Comparison of ENCODE assay signal across 21 cellular contexts in genomic region chr2:212596688-212597087, GRCh38. TPM values are rescaled to one million over a fixed set of nuclear protein-coding genes. Genes with fewer than 3 reads are reported as not detected.
"Had no signal": no experiment of that assay in that cellular context is flagged by ENCODE, and none has a peak within 500 bp of the region (broad histone marks: within the 10 kb centered on the region; RNA-seq: fewer than 3 reads in every experiment).

No MANE protein-coding gene starts in this region.

- H3K9me3 ChIP-seq: ascending aorta, esophagus muscularis mucosa, heart right ventricle, psoas muscle, tibial nerve, vagina had no signal

- H3K4me3 Mint-ChIP-seq: activated naive CD4-positive, alpha-beta T cell treated with anti-CD3 and anti-CD28 coated beads, Interleukin-2, amount 50 U/mL, for 24 hours; activated T-cell treated with anti-CD3 and anti-CD28 coated beads, Interleukin-2, amount 50 U/mL, for 72 hours; immature natural killer cell; memory B cell; stimulated activated naive CD8-positive, alpha-beta T cell treated with anti-CD3 and anti-CD28 coated beads, Interleukin-15, Interleukin-2, amounts not matched to agents 100 ng/mL and 50 ng/mL, for 24 hours had no signal

- H3K4me3 ChIP-seq: ascending aorta, esophagus muscularis mucosa, heart right ventricle, psoas muscle, tibial nerve, vagina had no signal

- H3K27ac ChIP-seq: ascending aorta, esophagus muscularis mucosa, heart right ventricle, psoas muscle, tibial nerve, vagina, WERI-Rb-1 had no signal

- H3K9me3 Mint-ChIP-seq: activated naive CD4-positive, alpha-beta T cell treated with anti-CD3 and anti-CD28 coated beads, Interleukin-2, amount 50 U/mL, for 24 hours; activated T-cell treated with anti-CD3 and anti-CD28 coated beads, Interleukin-2, amount 50 U/mL, for 72 hours; immature natural killer cell; memory B cell; stimulated activated naive CD8-positive, alpha-beta T cell treated with anti-CD3 and anti-CD28 coated beads, Interleukin-15, Interleukin-2, amounts not matched to agents 100 ng/mL and 50 ng/mL, for 24 hours had no signal

- H3K27me3 Mint-ChIP-seq: activated naive CD4-positive, alpha-beta T cell treated with anti-CD3 and anti-CD28 coated beads, Interleukin-2, amount 50 U/mL, for 24 hours; memory B cell; stimulated activated naive CD8-positive, alpha-beta T cell treated with anti-CD3 and anti-CD28 coated beads, Interleukin-15, Interleukin-2, amounts not matched to agents 100 ng/mL and 50 ng/mL, for 24 hours had no signal

- H3K27ac Mint-ChIP-seq: activated naive CD4-positive, alpha-beta T cell treated with anti-CD3 and anti-CD28 coated beads, Interleukin-2, amount 50 U/mL, for 24 hours; activated T-cell treated with anti-CD3 and anti-CD28 coated beads, Interleukin-2, amount 50 U/mL, for 72 hours; immature natural killer cell; memory B cell; stimulated activated naive CD8-positive, alpha-beta T cell treated with anti-CD3 and anti-CD28 coated beads, Interleukin-15, Interleukin-2, amounts not matched to agents 100 ng/mL and 50 ng/mL, for 24 hours had no signal

- H3K27me3 ChIP-seq: ascending aorta, esophagus muscularis mucosa, heart right ventricle, tibial nerve, vagina had no signal

- H3K4me1 Mint-ChIP-seq: activated naive CD4-positive, alpha-beta T cell treated with anti-CD3 and anti-CD28 coated beads, Interleukin-2, amount 50 U/mL, for 24 hours; immature natural killer cell; memory B cell had no signal

- H3K36me3 Mint-ChIP-seq: activated naive CD4-positive, alpha-beta T cell treated with anti-CD3 and anti-CD28 coated beads, Interleukin-2, amount 50 U/mL, for 24 hours; immature natural killer cell; memory B cell had no signal

- H3K36me3 ChIP-seq: ascending aorta, esophagus muscularis mucosa, heart right ventricle, tibial nerve, vagina, WERI-Rb-1 had no signal

- DNase-seq: activated CD4-positive, alpha-beta T cell treated with anti-CD3 and anti-CD28 coated beads for 1 hour; activated CD4-positive, alpha-beta T cell treated with anti-CD3 and anti-CD28 coated beads, Interleukin-2, amount 50 U/mL, for 4 hours; activated gamma-delta T cell; activated T-cell treated with anti-CD3 and anti-CD28 coated beads, Interleukin-2, amount 50 U/mL, for 72 hours; cerebellar nuclear complex; effector CD4-positive, alpha-beta T cell; heart right ventricle; immature natural killer cell; left ventricle myocardium superior; psoas muscle; right cardiac atrium; WERI-Rb-1 had no signal

- H3K4me1 ChIP-seq: ascending aorta, esophagus muscularis mucosa, heart right ventricle, psoas muscle, tibial nerve, vagina had no signal

- ATAC-seq: activated T-cell treated with anti-CD3 and anti-CD28 coated beads, Interleukin-2, amount 50 U/mL, for 72 hours; heart right ventricle; left ventricle myocardium superior; psoas muscle; right cardiac atrium had no signal

RNA-seq across cellular contexts. Expression of gene ERBB4, which starts 58.1 kb away (rescaled TPM):
- total RNA-seq: activated CD8-positive, alpha-beta memory T cell treated with anti-CD3 and anti-CD28 coated beads for 36 hours; activated T-cell treated with anti-CD3 and anti-CD28 coated beads, Interleukin-2, amount 50 U/mL, for 72 hours; mononuclear cell had no signal
